In genomic region chr2:37877457-37878315, GRCh38 we compare ENCODE assay signal across 8 cellular contexts. TPM values are rescaled to one million over a fixed set of nuclear protein-coding genes. Genes with fewer than 3 reads are reported as not detected.
DNase-seq lines count a peak whose midpoint lies in the region; ATAC-seq, FAIRE-seq and TF ChIP-seq lines count a peak whose summit lies in the region.

No MANE protein-coding gene starts in this region.

- H3K4me3 ChIP-seq in BE2C (ENCODE audit: low read depth, low read length) (peak overlapping the region; percentile 25), fibroblast of the aortic adventitia (ENCODE audit: low read depth, low read length) (no peak overlapping the region), neuronal stem cell (ENCODE audit: low read length in 2 of 2) (no peak overlapping the region)

- no peak for ATAC-seq in GM19463 (IDR thresholded peaks at IDR 0.05; ENCODE audit: unreplicated experiment)

- H3K9ac ChIP-seq in neuronal stem cell (ENCODE audit: low read depth, low read length, poor library complexity), result no peak overlapping the region

- TF ChIP-seq POLR2A in GM12891 (IDR thresholded peaks at IDR 0.05; ENCODE audit: low read depth, low read length), result no peak

- no peak overlapping the region for H2BK12ac ChIP-seq in neuronal stem cell (ENCODE audit: low read length)

- H3K23ac ChIP-seq in neuronal stem cell (ENCODE audit: low read depth, low read length, poor library complexity), result no peak overlapping the region

- H2BK120ac ChIP-seq in neuronal stem cell (ENCODE audit: low read depth, low read length), result no peak overlapping the region

- H3K79me1 ChIP-seq in neuronal stem cell (ENCODE audit: low read depth, low read length), result no peaks in the 10 kb centered on the region

- H3K18ac ChIP-seq in neuronal stem cell (ENCODE audit: low read length), result no peak overlapping the region

- intact Hi-C loops in posterior vena cava (cut with DNase I), result loop anchor here (5.0 to 10.0 kb wide), 2 partner anchors 460 to 463 kb away; no protein-coding TSS in a partner anchor

- H3K4me2 ChIP-seq in neuronal stem cell (ENCODE audit: insufficient read depth, low read length, poor library complexity, severe bottlenecking), result no peak overlapping the region

- H3K27me3 ChIP-seq in BE2C, result no peaks in the 10 kb centered on the region
- peaks cover 0 to under 1% (median 0%) of the 10 kb centered on the region in 3 experiments for H3K27me3 ChIP-seq in neuronal stem cell (ENCODE audit: control insufficient read depth in 3 of 3, insufficient read depth in 3 of 3, low read depth in 1 of 3, low read length in 3 of 3)

- H3K14ac ChIP-seq in neuronal stem cell (ENCODE audit: low read length), result no peak overlapping the region

- WGBS in neuronal stem cell (ENCODE audit: extremely low coverage in 2 of 2, insufficient read length in 2 of 2, insufficient replicate concordance in 1 of 2), 2 donors, result no CpG with 5 or more reads among the region's 12 CpGs

- H2AK5ac ChIP-seq in neuronal stem cell (ENCODE audit: low read depth, low read length), result no peak overlapping the region

- H3K4me1 ChIP-seq in BE2C (peaks cover 15% of the 10 kb centered on the region), neuronal stem cell (ENCODE audit: control insufficient read depth in 2 of 2, insufficient read depth in 1 of 2, low read depth in 1 of 2, low read length in 2 of 2) (peaks cover 5 to 7% of the 10 kb centered on the region in 2 donors)

- peak; percentile 79 for TF ChIP-seq CTCF in BE2C (IDR thresholded peaks at IDR 0.05; ENCODE audit: low read depth, low read length)
- TF ChIP-seq CTCF in fibroblast of the aortic adventitia (IDR thresholded peaks at IDR 0.05; ENCODE audit: insufficient read depth, low read length), result peak; percentile 54

- H2AFZ ChIP-seq in neuronal stem cell (ENCODE audit: low read length), result peak overlapping the region; percentile 48

- peak; percentile 39 for DNase-seq in BE2C
- no peak for DNase-seq in GM12891 (ENCODE audit: insufficient read length, low spot score)
- peak; percentile 71 for DNase-seq in NCI-H146 treated with DMSO at 0.1 percent for 48 hours (lab: John Stamatoyannopoulos, UW; ENCODE audit: unreplicated experiment)
- peak; percentile 77 for DNase-seq in fibroblast of the aortic adventitia (ENCODE audit: low read depth)
- DNase-seq in neuronal stem cell (ENCODE audit: low spot score), result peak; percentile 65
- no peak for DNase-seq in posterior vena cava (ENCODE audit: low spot score)

- no peak overlapping the region for H3K27ac ChIP-seq in neuronal stem cell (replicated peaks; ENCODE audit: low read length)

- no peaks in the 10 kb centered on the region for H3K36me3 ChIP-seq in BE2C
- H3K36me3 ChIP-seq in neuronal stem cell (replicated peaks in 1 of 2; ENCODE audit: control insufficient read depth in 2 of 2, insufficient read depth in 2 of 2, low read length in 2 of 2), result no peaks in the 10 kb centered on the region

- H2BK15ac ChIP-seq in neuronal stem cell (ENCODE audit: low read length), result no peak overlapping the region

- no peak overlapping the region for H2BK5ac ChIP-seq in neuronal stem cell (ENCODE audit: low read length)

- FAIRE-seq in GM12891 (lab: Jason Lieb, UNC), result peak; percentile 85
- peak; percentile 98 for FAIRE-seq in TTC549 (lab: Jason Lieb, UNC)

- H4K91ac ChIP-seq in neuronal stem cell (ENCODE audit: low read depth, low read length, poor library complexity), result no peak overlapping the region

- H3K4ac ChIP-seq in neuronal stem cell (ENCODE audit: low read length), result no peak overlapping the region

- H4K8ac ChIP-seq in neuronal stem cell (ENCODE audit: low read depth, low read length), result no peak overlapping the region

- no peaks in the 10 kb centered on the region for H3K9me3 ChIP-seq in BE2C
- peaks cover 0 to 5% of the 10 kb centered on the region in 2 donors for H3K9me3 ChIP-seq in neuronal stem cell (replicated peaks in 1 of 2; ENCODE audit: control insufficient read depth in 2 of 2, insufficient read depth in 1 of 2, low read depth in 1 of 2, low read length in 2 of 2)

TF ChIP-seq in GM12891, 5 proteins besides CTCF, POLR2A, EP300 and RAD21:
- TF ChIP-seq PAX5 (IDR thresholded peaks at IDR 0.05; ENCODE audit: insufficient read depth, low read length, severe bottlenecking) (no peak), POU2F2 (IDR thresholded peaks at IDR 0.05; ENCODE audit: low read depth, low read length) (no peak), POLR2AphosphoS5 (IDR thresholded peaks at IDR 0.05; ENCODE audit: low read depth, low read length) (no peak), SPI1 (IDR thresholded peaks at IDR 0.05; ENCODE audit: low read depth, low read length) (no peak), TAF1 (IDR thresholded peaks at IDR 0.05; ENCODE audit: low read depth, low read length) (no peak)

RNA-seq across cellular contexts. Expression of gene RMDN2, which starts 47.4 kb away (rescaled TPM):
- 1.3 TPM for polyA plus RNA-seq in BE2C (2012; ENCODE audit: insufficient read depth, insufficient read length, low read depth)
- polyA plus RNA-seq in GM12891 (2012; ENCODE audit: low read depth, missing spikeins), result 10.3 TPM
- total RNA-seq in fibroblast of the aortic adventitia (ENCODE audit: low replicate concordance), result 9.6 and 14.9 TPM in 2 replicates
- polyA plus RNA-seq in neuronal stem cell (2013, experiment 1 of 2), result 1.1 TPM
- 1.0 TPM for polyA plus RNA-seq in neuronal stem cell (2013, experiment 2 of 2)
- total RNA-seq in posterior vena cava, result 1 to 10 TPM; 6.4 to 6.6 TPM

Comparison
In these comparisons a context has a peak if more than half of its experiments do, and no peak if none do; other contexts are left out.
1. DNase-seq: peak in BE2C (single experiment), NCI-H146 treated with DMSO at 0.1 percent for 48 hours (single experiment), fibroblast of the aortic adventitia (single experiment) and neuronal stem cell (single experiment); none in GM12891 (single experiment) and posterior vena cava (single experiment).